In genomic region chr17:50506298-50506697, GRCh38 we compare ENCODE assay signal across 23 cellular contexts. TPM values are rescaled to one million over a fixed set of nuclear protein-coding genes. Genes with fewer than 3 reads are reported as not detected.
DNase-seq lines count a peak whose midpoint lies in the region; ATAC-seq, FAIRE-seq and TF ChIP-seq lines count a peak whose summit lies in the region.
"Had no signal": no experiment of that assay in that cellular context is flagged by ENCODE, and none has a peak within 500 bp of the region (broad histone marks: within the 10 kb centered on the region; RNA-seq: fewer than 3 reads in every experiment).

No MANE protein-coding gene starts in this region.

- POLR2A ChIA-PET in K562 (lab: Yijun Ruan, JAX): interaction anchor here (0.6 to 1.5 kb wide), 3 partner anchors 10 to 493 kb away, joined by 3 to 4 read pairs (median 3); no protein-coding TSS in a partner anchor
- POLR2A ChIA-PET in PC-3 (lab: Charles Lee; ENCODE audit: unreplicated experiment): interaction anchor here (0.7 kb wide), 1 partner anchor 38 kb away, joined by 4 read pairs; no protein-coding TSS in a partner anchor

- no peaks in the 10 kb centered on the region for H3F3A ChIP-seq in PC-3 (ENCODE audit: low read length, unreplicated experiment)

- in situ Hi-C loops in K562 (cut with MboI): no loop called here

- no peak overlapping the region for H2AFZ ChIP-seq in K562 (ENCODE audit: low read depth, low read length)
- H2AFZ ChIP-seq in PC-3 (ENCODE audit: low read length): no peak overlapping the region

- H3K9me3 ChIP-seq in K562 (replicated peaks; ENCODE audit: control insufficient read depth, insufficient read depth, low read depth, low read length) (no peaks in the 10 kb centered on the region), kidney (ENCODE audit: control insufficient read depth in 1 of 2, low read length in 2 of 2) (no peaks in the 10 kb centered on the region), PC-3 (ENCODE audit: low read length) (no peaks in the 10 kb centered on the region)
- H3K9me3 ChIP-seq: A549, MG63, Peyer's patch had no signal

- H3K4me3 ChIP-seq in K562 (no peak overlapping the region), kidney (ENCODE audit: low read length in 2 of 2) (no peak overlapping the region), PC-3 (ENCODE audit: low read length) (no peak overlapping the region)
- H3K4me3 ChIP-seq: A549, MG63, Peyer's patch had no signal

- TF ChIP-seq RAD21 in K562 (CRISPR knock-in tag; conservative IDR thresholded peaks at IDR 0.05 in 1 of 2, IDR thresholded peaks at IDR 0.05 in 1 of 2): no peak

- no peaks in the 10 kb centered on the region for H3K9me2 ChIP-seq in PC-3 (replicated peaks; ENCODE audit: low read length)

- no peak overlapping the region for H3K27ac Mint-ChIP-seq in activated naive CD4-positive, alpha-beta T cell treated with anti-CD3 and anti-CD28 coated beads, Interleukin-2, amount 50 U/mL, for 24 hours
- peak overlapping the region; percentile 43 for H3K27ac Mint-ChIP-seq in progenitor cell of endocrine pancreas

- H3K9me1 ChIP-seq in K562 (ENCODE audit: control insufficient read depth, insufficient read depth, low read length): no peaks in the 10 kb centered on the region

- BruUV-seq in K562 (replicated peaks; lab: Mats Ljungman, UMichigan) (no TSS peak), PC-3 (replicated peaks; lab: Mats Ljungman, UMichigan) (no TSS peak)

- H3K4me1 ChIP-seq in K562 (replicated peaks in 1 of 2; ENCODE audit: control insufficient read depth in 2 of 2, insufficient read depth in 2 of 2, low read length in 2 of 2) (peaks cover 0 to 9% of the 10 kb centered on the region in 2 experiments; a peak in 1 of 5 replicates), kidney (ENCODE audit: control insufficient read depth in 1 of 2, insufficient read depth in 1 of 2, low read depth in 1 of 2, low read length in 2 of 2) (peaks cover 0 to 6% of the 10 kb centered on the region in 2 donors), PC-3 (ENCODE audit: insufficient read depth, low read length) (peaks cover 11% of the 10 kb centered on the region)

- H3K4me2 ChIP-seq in K562 (ENCODE audit: insufficient read depth, low read length) (no peak overlapping the region), PC-3 (ENCODE audit: low read length) (no peak overlapping the region)
- H3K4me2 ChIP-seq: A549, KMS-11 had no signal

- no peak for TF ChIP-seq EP300 in K562 (IDR thresholded peaks at IDR 0.05; ENCODE audit: low read length)

- intact Hi-C loops in K562 (cut with micrococcal nuclease): no loop called here
- intact Hi-C loops in kidney (cut with DNase I): no loop called here
- intact Hi-C loops in PC-3 (cut with micrococcal nuclease): no loop called here

- H3K4me1 Mint-ChIP-seq in activated naive CD4-positive, alpha-beta T cell treated with anti-CD3 and anti-CD28 coated beads, Interleukin-2, amount 50 U/mL, for 24 hours: peaks cover 44% of the 10 kb centered on the region
- peaks cover 14% of the 10 kb centered on the region for H3K4me1 Mint-ChIP-seq in progenitor cell of endocrine pancreas (ENCODE audit: low read depth)

- peaks cover 27 to 61% of the 10 kb centered on the region in 2 experiments for H3K27me3 ChIP-seq in K562 (ENCODE audit: control insufficient read depth in 2 of 2, insufficient read depth in 2 of 2, low read length in 2 of 2)
- no peaks in the 10 kb centered on the region for H3K27me3 ChIP-seq in PC-3 (ENCODE audit: low read length)
- H3K27me3 ChIP-seq: MG63, Peyer's patch had no signal

- H3K79me2 ChIP-seq in K562 (ENCODE audit: control insufficient read depth, insufficient read depth, low read length) (no peaks in the 10 kb centered on the region), PC-3 (ENCODE audit: low read length) (no peaks in the 10 kb centered on the region)

- no peaks in the 10 kb centered on the region for H3K36me3 ChIP-seq in K562 (ENCODE audit: control insufficient read depth, insufficient read depth, low read length)
- H3K36me3 ChIP-seq in kidney (ENCODE audit: control insufficient read depth in 1 of 2, insufficient read depth in 2 of 2, low read length in 2 of 2): no peaks in the 10 kb centered on the region
- H3K36me3 ChIP-seq in PC-3 (ENCODE audit: low read depth, low read length): no peaks in the 10 kb centered on the region
- H3K36me3 ChIP-seq: MG63, Peyer's patch had no signal

- no peaks in the 10 kb centered on the region for H3K9me3 Mint-ChIP-seq in activated naive CD4-positive, alpha-beta T cell treated with anti-CD3 and anti-CD28 coated beads, Interleukin-2, amount 50 U/mL, for 24 hours
- H3K9me3 Mint-ChIP-seq in progenitor cell of endocrine pancreas (ENCODE audit: low read depth): no peaks in the 10 kb centered on the region

- CTCF ChIA-PET in K562 (lab: Yijun Ruan, JAX; ENCODE audit: low intra/inter-chr PET ratio) (no interaction called here), PC-3 (lab: Charles Lee) (no interaction called here)

- FAIRE-seq in K562 (lab: Jason Lieb, UNC) (no peak), kidney (lab: Jason Lieb, UNC) (no peak)
- FAIRE-seq: A549, D721Med, GM12892 had no signal

- H3K27me3 Mint-ChIP-seq in activated naive CD4-positive, alpha-beta T cell treated with anti-CD3 and anti-CD28 coated beads, Interleukin-2, amount 50 U/mL, for 24 hours: no peaks in the 10 kb centered on the region
- H3K27me3 Mint-ChIP-seq in progenitor cell of endocrine pancreas: peaks cover 17% of the 10 kb centered on the region

- H3K9ac ChIP-seq in K562 (ENCODE audit: insufficient read depth in 1 of 2, low read depth in 2 of 2, low read length in 2 of 2) (peak overlapping the region in 1 of 2 experiments; percentile 15; a peak in 1 of 4 replicates), kidney (ENCODE audit: low read length in 2 of 2) (no peak overlapping the region), PC-3 (ENCODE audit: low read length) (no peak overlapping the region)
- H3K9ac ChIP-seq: KMS-11 had no signal

- TF ChIP-seq CTCF in K562 (IDR thresholded peaks at IDR 0.05 in 2 of 3, conservative IDR thresholded peaks at IDR 0.05 in 1 of 3; ENCODE audit: insufficient read depth in 2 of 3, low read depth in 1 of 3, low read length in 3 of 3) (no peak), kidney (IDR thresholded peaks at IDR 0.05; ENCODE audit: borderline replicate concordance, extremely low read depth, insufficient read depth) (no peak), progenitor cell of endocrine pancreas (IDR thresholded peaks at IDR 0.05; ENCODE audit: unreplicated experiment) (no peak), PC-3 (conservative IDR thresholded peaks at IDR 0.05; ENCODE audit: low read depth, low read length) (no peak)

- peak overlapping the region; percentile 11 for H3K4me3 Mint-ChIP-seq in activated naive CD4-positive, alpha-beta T cell treated with anti-CD3 and anti-CD28 coated beads, Interleukin-2, amount 50 U/mL, for 24 hours
- peak overlapping the region; percentile 3 for H3K4me3 Mint-ChIP-seq in progenitor cell of endocrine pancreas (ENCODE audit: low read depth)

- DNase-seq in activated naive CD4-positive, alpha-beta T cell (lab: John Stamatoyannopoulos, UW): no peak
- DNase-seq in K562 (ENCODE audit: extremely low read depth in 1 of 4, low spot score in 3 of 4) (no peak), kidney (peak; percentile 12), progenitor cell of endocrine pancreas (ENCODE audit: low spot score, unreplicated experiment) (no peak), NCI-H1048 (lab: John Stamatoyannopoulos, UW) (no peak), PC-3 (no peak)
- DNase-seq: DMS79 treated with DMSO at 0.1 percent for 48 hours, GDM1, MG63, NCI-H1105 treated with DMSO at 0.1 percent for 48 hours, NCI-H1930, NCI-H2171, NCI-H82, SHP77 had no signal

- ATAC-seq in K562: no peak
- no peak for ATAC-seq in HG03175 (IDR thresholded peaks at IDR 0.05; ENCODE audit: unreplicated experiment)
- no peak for ATAC-seq in PC-3
- ATAC-seq: A549 had no signal

- WGBS in K562 (ENCODE audit: insufficient coverage, low coverage, missing lambda C conversion rate): 22% methylated on average over 7 of the region's 7 CpGs

- no peaks in the 10 kb centered on the region for H3K36me3 Mint-ChIP-seq in activated naive CD4-positive, alpha-beta T cell treated with anti-CD3 and anti-CD28 coated beads, Interleukin-2, amount 50 U/mL, for 24 hours
- H3K36me3 Mint-ChIP-seq in progenitor cell of endocrine pancreas (ENCODE audit: insufficient read depth): no peaks in the 10 kb centered on the region
- H3K36me3 Mint-ChIP-seq: CD14-positive monocyte had no signal

- H3K27ac ChIP-seq in K562 (ENCODE audit: extremely low read depth, low read depth, low read length): no peak overlapping the region
- H3K27ac ChIP-seq in kidney (ENCODE audit: low read depth in 2 of 2, low read length in 2 of 2): no peak overlapping the region
- H3K27ac ChIP-seq in PC-3 (ENCODE audit: low read length): no peak overlapping the region
- H3K27ac ChIP-seq: A549, KMS-11, Peyer's patch had no signal

- H4K20me1 ChIP-seq in K562 (replicated peaks; ENCODE audit: control insufficient read depth, insufficient read depth, low read length): 0 out of 2 replicates have a peak, but pooled peaks cover under 1% of the 10 kb centered on the region
- no peaks in the 10 kb centered on the region for H4K20me1 ChIP-seq in PC-3 (ENCODE audit: low read length)

- no peak for TF ChIP-seq POLR2A in K562 (conservative IDR thresholded peaks at IDR 0.05)

RNA-seq across cellular contexts. Expression of gene MYCBPAP, which starts 1.9 kb away (rescaled TPM):
- total RNA-seq in K562 (2011; cell fraction: chromatin; rRNA removed; ENCODE audit: low replicate concordance): not detected in 2 replicates
- total RNA-seq in K562 (2011; cell fraction: nucleolus; rRNA removed): 0.50 TPM in 1 of 2 replicates, not detected in the other
- 0.31 and 1.5 TPM in 2 replicates for total RNA-seq in K562 (2011; cell fraction: nucleoplasm; rRNA removed)
- not detected in 2 replicates for total RNA-seq in K562 (2014; rRNA removed)
- total RNA-seq in K562 (2014; rRNA removed; fragmentation: Illumina TruSeq; extraction: Trizol): not detected in 2 replicates
- not detected in 2 replicates for total RNA-seq in K562 (2015; rRNA removed; fragmentation: Illumina TruSeq; extraction: Trizol)
- not detected in 2 replicates for total RNA-seq in K562 (2021)
- polyA plus RNA-seq in K562 (2011; rRNA removed): not detected in 2 replicates
- not detected in 2 replicates for polyA plus RNA-seq in K562 (2011; cell fraction: cytosol; rRNA removed)
- polyA plus RNA-seq in K562 (2011; cell fraction: nucleus; rRNA removed): 0.07 TPM in 1 of 2 replicates, not detected in the other
- polyA plus RNA-seq in K562 (2012): not detected in 2 replicates
- not detected in 2 replicates for polyA plus RNA-seq in K562 (2014; fragmentation: Illumina TruSeq; extraction: Trizol)
- not detected for polyA plus RNA-seq in K562 (2014; fragmentation: Nextera tagmentation; extraction: Ambion mirVana)
- polyA plus RNA-seq in K562 (2014; rRNA removed): not detected in 2 replicates
- polyA minus RNA-seq in K562 (2011; rRNA and poly(A)+ RNA removed): not detected in 2 replicates
- polyA minus RNA-seq in K562 (2011; cell fraction: cytosol; rRNA and poly(A)+ RNA removed): not detected in 2 replicates
- polyA minus RNA-seq in K562 (2011; cell fraction: nucleus; rRNA and poly(A)+ RNA removed): not detected in 2 replicates
- 0.72 TPM for total RNA-seq in kidney
- 2.9 TPM for polyA plus RNA-seq in kidney (ENCODE audit: insufficient read depth, low read depth, low replicate concordance)
- total RNA-seq in progenitor cell of endocrine pancreas: 1.7 and 3.5 TPM in 2 replicates
- 0.29 and 1.9 TPM in 2 replicates for total RNA-seq in PC-3 (2014; rRNA removed)
- polyA plus RNA-seq: CD14-positive monocyte had no signal

RNA-seq across cellular contexts. Expression of gene EPN3, which starts 26.2 kb away (rescaled TPM):
- total RNA-seq in K562 (2011; cell fraction: chromatin; rRNA removed; ENCODE audit: low replicate concordance): 0.09 TPM in 1 of 2 replicates, not detected in the other
- 0.33 TPM in 1 of 2 replicates, not detected in the other for total RNA-seq in K562 (2011; cell fraction: nucleolus; rRNA removed)
- total RNA-seq in K562 (2011; cell fraction: nucleoplasm; rRNA removed): not detected in 2 replicates
- total RNA-seq in K562 (2014; rRNA removed) (not detected in 2 replicates), K562 (2014; rRNA removed; fragmentation: Illumina TruSeq; extraction: Trizol) (not detected in 2 replicates), K562 (2015; rRNA removed; fragmentation: Illumina TruSeq; extraction: Trizol) (not detected in 2 replicates), K562 (2021) (0.16 TPM in 2 replicates), kidney (5.0 TPM), progenitor cell of endocrine pancreas (8.5 and 9.1 TPM in 2 replicates), PC-3 (2014; rRNA removed) (20.5 and 30.1 TPM in 2 replicates)
- polyA plus RNA-seq in K562 (2011; rRNA removed) (not detected in 2 replicates), K562 (2014; fragmentation: Illumina TruSeq; extraction: Trizol) (not detected in 2 replicates), K562 (2014; fragmentation: Nextera tagmentation; extraction: Ambion mirVana) (not detected), K562 (2014; rRNA removed) (not detected in 2 replicates), kidney (ENCODE audit: insufficient read depth, low read depth, low replicate concordance) (28.7 TPM)
- 0.01 TPM in 1 of 2 replicates, not detected in the other for polyA plus RNA-seq in K562 (2011; cell fraction: cytosol; rRNA removed)
- polyA plus RNA-seq in K562 (2011; cell fraction: nucleus; rRNA removed): 0.04 and 0.07 TPM in 2 replicates
- polyA plus RNA-seq in K562 (2012): not detected in 2 replicates
- 0.09 TPM in 1 of 2 replicates, not detected in the other for polyA minus RNA-seq in K562 (2011; rRNA and poly(A)+ RNA removed)
- not detected in 2 replicates for polyA minus RNA-seq in K562 (2011; cell fraction: cytosol; rRNA and poly(A)+ RNA removed)
- polyA minus RNA-seq in K562 (2011; cell fraction: nucleus; rRNA and poly(A)+ RNA removed): 0.11 TPM in 1 of 2 replicates, not detected in the other
- polyA plus RNA-seq: CD14-positive monocyte had no signal

RNA-seq across cellular contexts. Expression of gene RSAD1, which starts 27.6 kb away (rescaled TPM):
- 82.5 and 106 TPM in 2 replicates for total RNA-seq in K562 (2011; cell fraction: chromatin; rRNA removed; ENCODE audit: low replicate concordance)
- total RNA-seq in K562 (2011; cell fraction: nucleolus; rRNA removed): 91.9 and 98.4 TPM in 2 replicates
- total RNA-seq in K562 (2011; cell fraction: nucleoplasm; rRNA removed): 76.1 and 86.0 TPM in 2 replicates
- total RNA-seq in K562 (2014; rRNA removed): 27.3 and 39.7 TPM in 2 replicates
- total RNA-seq in K562 (2014; rRNA removed; fragmentation: Illumina TruSeq; extraction: Trizol): 24.5 and 26.8 TPM in 2 replicates
- 25.9 and 26.2 TPM in 2 replicates for total RNA-seq in K562 (2015; rRNA removed; fragmentation: Illumina TruSeq; extraction: Trizol)
- total RNA-seq in K562 (2021): 41.9 and 44.0 TPM in 2 replicates
- polyA plus RNA-seq in K562 (2011; rRNA removed): 37.3 and 40.0 TPM in 2 replicates
- 24.5 and 36.5 TPM in 2 replicates for polyA plus RNA-seq in K562 (2011; cell fraction: cytosol; rRNA removed)
- polyA plus RNA-seq in K562 (2011; cell fraction: nucleus; rRNA removed): 190 and 193 TPM in 2 replicates
- 23.1 and 26.7 TPM in 2 replicates for polyA plus RNA-seq in K562 (2012)
- polyA plus RNA-seq in K562 (2014; fragmentation: Illumina TruSeq; extraction: Trizol): 23.1 and 24.9 TPM in 2 replicates
- 1 to 10 TPM; 4.5 to 5.2 TPM for polyA plus RNA-seq in K562 (2014; fragmentation: Nextera tagmentation; extraction: Ambion mirVana)
- 42.5 and 44.8 TPM in 2 replicates for polyA plus RNA-seq in K562 (2014; rRNA removed)
- polyA minus RNA-seq in K562 (2011; rRNA and poly(A)+ RNA removed): 22.7 and 23.6 TPM in 2 replicates
- 10.9 and 17.9 TPM in 2 replicates for polyA minus RNA-seq in K562 (2011; cell fraction: cytosol; rRNA and poly(A)+ RNA removed)
- polyA minus RNA-seq in K562 (2011; cell fraction: nucleus; rRNA and poly(A)+ RNA removed): 60.3 and 71.5 TPM in 2 replicates
- 38.9 TPM for total RNA-seq in kidney
- 39.9 TPM for polyA plus RNA-seq in kidney (ENCODE audit: insufficient read depth, low read depth, low replicate concordance)
- 34.4 and 40.7 TPM in 2 replicates for total RNA-seq in progenitor cell of endocrine pancreas
- total RNA-seq in PC-3 (2014; rRNA removed): 37.7 and 46.7 TPM in 2 replicates

RNA-seq across cellular contexts. Expression of gene CHAD, which starts 37.6 kb away (rescaled TPM):
- total RNA-seq in K562 (2011; cell fraction: chromatin; rRNA removed; ENCODE audit: low replicate concordance): not detected in 2 replicates
- not detected in 2 replicates for total RNA-seq in K562 (2011; cell fraction: nucleolus; rRNA removed)
- total RNA-seq in K562 (2011; cell fraction: nucleoplasm; rRNA removed): not detected in 2 replicates
- total RNA-seq in K562 (2014; rRNA removed) (not detected in 2 replicates), K562 (2014; rRNA removed; fragmentation: Illumina TruSeq; extraction: Trizol) (not detected in 2 replicates), K562 (2015; rRNA removed; fragmentation: Illumina TruSeq; extraction: Trizol) (not detected in 2 replicates), K562 (2021) (not detected in 2 replicates), kidney (0.22 TPM), progenitor cell of endocrine pancreas (not detected in 2 replicates), PC-3 (2014; rRNA removed) (not detected in 2 replicates)
- polyA plus RNA-seq in K562 (2011; rRNA removed) (not detected in 2 replicates), K562 (2014; fragmentation: Illumina TruSeq; extraction: Trizol) (not detected in 2 replicates), K562 (2014; fragmentation: Nextera tagmentation; extraction: Ambion mirVana) (not detected), K562 (2014; rRNA removed) (not detected in 2 replicates), kidney (ENCODE audit: insufficient read depth, low read depth, low replicate concordance) (0.43 TPM)
- not detected in 2 replicates for polyA plus RNA-seq in K562 (2011; cell fraction: cytosol; rRNA removed)
- not detected in 2 replicates for polyA plus RNA-seq in K562 (2011; cell fraction: nucleus; rRNA removed)
- 0.12 and 0.15 TPM in 2 replicates for polyA plus RNA-seq in K562 (2012)
- not detected in 2 replicates for polyA minus RNA-seq in K562 (2011; rRNA and poly(A)+ RNA removed)
- polyA minus RNA-seq in K562 (2011; cell fraction: cytosol; rRNA and poly(A)+ RNA removed): not detected in 2 replicates
- polyA minus RNA-seq in K562 (2011; cell fraction: nucleus; rRNA and poly(A)+ RNA removed): not detected in 2 replicates
- total RNA-seq: NCI-H460 had no signal
- polyA plus RNA-seq: A549, CD14-positive monocyte had no signal

RNA-seq across cellular contexts. Expression of gene SPATA20, which starts 40.7 kb away (rescaled TPM):
- 6.5 and 16.4 TPM in 2 replicates for total RNA-seq in K562 (2011; cell fraction: chromatin; rRNA removed; ENCODE audit: low replicate concordance)
- 10.9 and 11.0 TPM in 2 replicates for total RNA-seq in K562 (2011; cell fraction: nucleolus; rRNA removed)
- total RNA-seq in K562 (2011; cell fraction: nucleoplasm; rRNA removed): 5.4 and 7.9 TPM in 2 replicates
- 1.0 and 2.6 TPM in 2 replicates for total RNA-seq in K562 (2014; rRNA removed)
- total RNA-seq in K562 (2014; rRNA removed; fragmentation: Illumina TruSeq; extraction: Trizol): 0.67 and 0.80 TPM in 2 replicates
- 1.8 and 2.1 TPM in 2 replicates for total RNA-seq in K562 (2015; rRNA removed; fragmentation: Illumina TruSeq; extraction: Trizol)
- 2.5 and 3.2 TPM in 2 replicates for total RNA-seq in K562 (2021)
- 1.5 and 5.8 TPM in 2 replicates for polyA plus RNA-seq in K562 (2011; rRNA removed)
- polyA plus RNA-seq in K562 (2011; cell fraction: cytosol; rRNA removed): 1.6 and 2.9 TPM in 2 replicates
- 33.3 and 59.9 TPM in 2 replicates for polyA plus RNA-seq in K562 (2011; cell fraction: nucleus; rRNA removed)
- polyA plus RNA-seq in K562 (2012): 2.7 and 9.9 TPM in 2 replicates
- 1.3 and 2.1 TPM in 2 replicates for polyA plus RNA-seq in K562 (2014; fragmentation: Illumina TruSeq; extraction: Trizol)
- polyA plus RNA-seq in K562 (2014; fragmentation: Nextera tagmentation; extraction: Ambion mirVana): under 1 TPM; 0.08 to 0.13 TPM
- polyA plus RNA-seq in K562 (2014; rRNA removed): 3.7 and 4.0 TPM in 2 replicates
- polyA minus RNA-seq in K562 (2011; rRNA and poly(A)+ RNA removed): 1.6 and 1.8 TPM in 2 replicates
- polyA minus RNA-seq in K562 (2011; cell fraction: cytosol; rRNA and poly(A)+ RNA removed): 0.48 and 5.2 TPM in 2 replicates
- 7.9 and 20.1 TPM in 2 replicates for polyA minus RNA-seq in K562 (2011; cell fraction: nucleus; rRNA and poly(A)+ RNA removed)
- 60.4 TPM for total RNA-seq in kidney
- 52.7 TPM for polyA plus RNA-seq in kidney (ENCODE audit: insufficient read depth, low read depth, low replicate concordance)
- total RNA-seq in progenitor cell of endocrine pancreas: 84.1 and 90.3 TPM in 2 replicates
- total RNA-seq in PC-3 (2014; rRNA removed): 104 and 115 TPM in 2 replicates
